In genomic region chr9:92614123-92614510, GRCh38 we compare ENCODE assay signal across 22 cellular contexts.
"Had no signal": no experiment of that assay in that cellular context is flagged by ENCODE, and none has a peak within 500 bp of the region (broad histone marks: within the 10 kb centered on the region; RNA-seq: fewer than 3 reads in every experiment).

No MANE protein-coding gene starts in this region.

- DNase-seq: activated CD4-positive, alpha-beta memory T cell treated with anti-CD3 and anti-CD28 coated beads for 36 hours; activated CD4-positive, alpha-beta T cell treated with anti-CD3 and anti-CD28 coated beads for 4 hours; activated naive CD4-positive, alpha-beta T cell; dermis blood vessel endothelial cell; effector CD4-positive, alpha-beta T cell; glutamatergic neuron; left ventricle myocardium superior; naive B cell; nephron progenitor cell; stimulated activated CD4-positive, alpha-beta T cell treated with anti-CD3 and anti-CD28 coated beads, Interleukin-12 subunit alpha, Interleukin-12 subunit beta, amount 100 ng/mL, for 4 hours; stimulated activated CD4-positive, alpha-beta T cell treated with anti-CD3 and anti-CD28 coated beads, Interleukin-4, amount 100 ng/mL, for 24 hours; stimulated activated naive CD8-positive, alpha-beta T cell treated with anti-CD3 and anti-CD28 coated beads, Interleukin-15, amount 100 ng/mL, for 72 hours; transverse colon had no signal

- H3K36me3 ChIP-seq: breast epithelium, ovary, transverse colon had no signal

- H3K27ac ChIP-seq: neutrophil, VCaP had no signal

- H3K9me3 ChIP-seq: breast epithelium, neutrophil, ovary, transverse colon had no signal

- H3K4me3 ChIP-seq: breast epithelium, ovary, transverse colon had no signal

- FAIRE-seq: colon, frontal cortex, islet of Langerhans, TTC549, urothelium cell line had no signal

- H3K27me3 ChIP-seq: breast epithelium, neutrophil, ovary, transverse colon had no signal

- H3K4me1 ChIP-seq: breast epithelium had no signal
